22 cellular contexts compared by ENCODE assay signal in genomic region chr2:102120261-102121259, GRCh38. TPM values are rescaled to one million over a fixed set of nuclear protein-coding genes. Genes with fewer than 3 reads are reported as not detected.
A peak's percentile ranks its signal among the peaks of the same experiment; 100 is the strongest.
DNase-seq lines count a peak whose midpoint lies in the region; ATAC-seq, FAIRE-seq and TF ChIP-seq lines count a peak whose summit lies in the region.
"Had no signal": no experiment of that assay in that cellular context is flagged by ENCODE, and none has a peak within 500 bp of the region (broad histone marks: within the 10 kb centered on the region; RNA-seq: fewer than 3 reads in every experiment).

No MANE protein-coding gene starts in this region.

- no peaks in the 10 kb centered on the region for H3K9me3 ChIP-seq in mesenchymal stem cell (ENCODE audit: control insufficient read depth, low read length)
- H3K9me3 ChIP-seq: psoas muscle, SJCRH30 had no signal

- 96% methylated on average over 12 of the region's 13 CpGs for WGBS in mesenchymal stem cell

- H3K4me1 ChIP-seq in mesenchymal stem cell (ENCODE audit: control insufficient read depth, insufficient read depth, low read depth, low read length) = peaks cover 14% of the 10 kb centered on the region
- H3K4me1 ChIP-seq: SJCRH30 had no signal

- H3K79me1 ChIP-seq in mesenchymal stem cell (replicated peaks; ENCODE audit: low read length, poor library complexity, severe bottlenecking) = no peaks in the 10 kb centered on the region

- H3K36me3 ChIP-seq in bronchial epithelial cell (ENCODE audit: control insufficient read depth, insufficient read depth, low read length) = no peaks in the 10 kb centered on the region
- H3K36me3 ChIP-seq in mesenchymal stem cell (ENCODE audit: control insufficient read depth in 1 of 2, insufficient read depth in 2 of 2, low read depth in 1 of 2, low read length in 2 of 2) = peaks cover 3 to 21% of the 10 kb centered on the region in 2 experiments
- H3K36me3 ChIP-seq: brain microvascular endothelial cell, SJCRH30 had no signal

- peak overlapping the region; percentile 82 for H2BK120ac ChIP-seq in mesenchymal stem cell (ENCODE audit: low read depth, low read length)

- no peaks in the 10 kb centered on the region for H3K27me3 ChIP-seq in bronchial epithelial cell (ENCODE audit: control insufficient read depth, insufficient read depth, low read length)
- H3K27me3 ChIP-seq in mesenchymal stem cell (ENCODE audit: control insufficient read depth in 1 of 2, insufficient read depth in 1 of 2, low read length in 2 of 2) = no peaks in the 10 kb centered on the region
- H3K27me3 ChIP-seq: brain microvascular endothelial cell, SJCRH30 had no signal

- H3K23ac ChIP-seq in mesenchymal stem cell (ENCODE audit: low read length in 2 of 2) = peak overlapping the region in 1 of 2 experiments; percentile 42

- H2BK5ac ChIP-seq in mesenchymal stem cell (ENCODE audit: low read depth, low read length, poor library complexity, severe bottlenecking) = no peak overlapping the region

- H2AFZ ChIP-seq in mesenchymal stem cell (ENCODE audit: low read depth, low read length) = no peak overlapping the region

- peak overlapping the region; percentile 75 to 91 for H2BK12ac ChIP-seq in mesenchymal stem cell (ENCODE audit: low read length in 2 of 2)

- peak overlapping the region in 1 of 2 experiments; percentile 1 for H3K14ac ChIP-seq in mesenchymal stem cell (ENCODE audit: low read length in 2 of 2)

- no peak overlapping the region for H3K4me2 ChIP-seq in mesenchymal stem cell (ENCODE audit: low read length, poor library complexity, severe bottlenecking)

- TF ChIP-seq CTCF in C4-2B (conservative IDR thresholded peaks at IDR 0.05) (no peak), bronchial epithelial cell (IDR thresholded peaks at IDR 0.05; ENCODE audit: insufficient read depth, low read length, severe bottlenecking) (no peak)

- H3K27ac ChIP-seq in C4-2B (peak overlapping the region; percentile 100), mesenchymal stem cell (ENCODE audit: low read length, poor library complexity, severe bottlenecking) (no peak overlapping the region)
- H3K27ac ChIP-seq: SJCRH30 had no signal

- no peak overlapping the region for H3K4me3 ChIP-seq in bronchial epithelial cell (ENCODE audit: low read depth, low read length)
- no peak overlapping the region for H3K4me3 ChIP-seq in mesenchymal stem cell (ENCODE audit: insufficient read depth in 1 of 2, low read depth in 1 of 2, low read length in 2 of 2)
- H3K4me3 ChIP-seq: psoas muscle, SJCRH30 had no signal

- H2AK5ac ChIP-seq in mesenchymal stem cell (ENCODE audit: low read length, severe bottlenecking) = peak overlapping the region; percentile 95

- H3K4ac ChIP-seq in mesenchymal stem cell (ENCODE audit: low read depth in 1 of 2, low read length in 2 of 2) = peak overlapping the region; percentile 55 to 87

- peak overlapping the region; percentile 69 to 89 for H3K18ac ChIP-seq in mesenchymal stem cell (ENCODE audit: low read depth in 1 of 2, low read length in 2 of 2)

- peak; percentile 32 for FAIRE-seq in bronchial epithelial cell (lab: Jason Lieb, UNC)
- FAIRE-seq: GM12892, small intestine had no signal

- no peak for ATAC-seq in GM18873 (IDR thresholded peaks at IDR 0.05; ENCODE audit: low FRiP score, unreplicated experiment)
- ATAC-seq: naive thymus-derived CD4-positive, alpha-beta T cell; T-helper 17 cell had no signal

- DNase-seq in NCI-H2029 (lab: John Stamatoyannopoulos, UW) (peak; percentile 78), bronchial epithelial cell (ENCODE audit: low read depth) (no peak), mesenchymal stem cell (no peak), cerebellar cortex (ENCODE audit: low spot score) (no peak), AG08396 (ENCODE audit: low spot score) (no peak), GM19238 (ENCODE audit: insufficient read length, low spot score) (no peak)
- DNase-seq: activated CD8-positive, alpha-beta memory T cell treated with anti-CD3 and anti-CD28 coated beads for 24 hours; activated naive CD8-positive, alpha-beta T cell treated with anti-CD3 and anti-CD28 coated beads, Interleukin-2, amount 10 ng/mL, durations not matched to agents 7 days and 5 days; AML-193; brain microvascular endothelial cell; Kasumi-1; naive thymus-derived CD4-positive, alpha-beta T cell; NCI-H1436; NCI-H510A; psoas muscle; SJCRH30; small intestine; stimulated activated CD4-positive, alpha-beta T cell treated with anti-CD3 and anti-CD28 coated beads, Interleukin-4, amount 100 ng/mL, for 1 hour; T-helper 17 cell had no signal

- H4K8ac ChIP-seq in mesenchymal stem cell (ENCODE audit: low read length) = peak overlapping the region; percentile 0

- H4K91ac ChIP-seq in mesenchymal stem cell (ENCODE audit: low read length) = peak overlapping the region; percentile 40

- no peak overlapping the region for H2BK15ac ChIP-seq in mesenchymal stem cell (ENCODE audit: low read depth, poor library complexity, severe bottlenecking)

- no peak overlapping the region for H3K9ac ChIP-seq in mesenchymal stem cell (ENCODE audit: low read length)

RNA-seq across cellular contexts. Expression of gene IL1R1, which starts 22.0 kb away (rescaled TPM):
- total RNA-seq in bronchial epithelial cell = 1.6 and 3.1 TPM in 2 replicates
- 378 TPM for polyA plus RNA-seq in mesenchymal stem cell (2013, experiment 1 of 2)
- 388 TPM for polyA plus RNA-seq in mesenchymal stem cell (2013, experiment 2 of 2)
- polyA plus RNA-seq: naive thymus-derived CD4-positive, alpha-beta T cell had no signal
